12 cellular contexts compared by ENCODE assay signal in the genomic region with DNA sequence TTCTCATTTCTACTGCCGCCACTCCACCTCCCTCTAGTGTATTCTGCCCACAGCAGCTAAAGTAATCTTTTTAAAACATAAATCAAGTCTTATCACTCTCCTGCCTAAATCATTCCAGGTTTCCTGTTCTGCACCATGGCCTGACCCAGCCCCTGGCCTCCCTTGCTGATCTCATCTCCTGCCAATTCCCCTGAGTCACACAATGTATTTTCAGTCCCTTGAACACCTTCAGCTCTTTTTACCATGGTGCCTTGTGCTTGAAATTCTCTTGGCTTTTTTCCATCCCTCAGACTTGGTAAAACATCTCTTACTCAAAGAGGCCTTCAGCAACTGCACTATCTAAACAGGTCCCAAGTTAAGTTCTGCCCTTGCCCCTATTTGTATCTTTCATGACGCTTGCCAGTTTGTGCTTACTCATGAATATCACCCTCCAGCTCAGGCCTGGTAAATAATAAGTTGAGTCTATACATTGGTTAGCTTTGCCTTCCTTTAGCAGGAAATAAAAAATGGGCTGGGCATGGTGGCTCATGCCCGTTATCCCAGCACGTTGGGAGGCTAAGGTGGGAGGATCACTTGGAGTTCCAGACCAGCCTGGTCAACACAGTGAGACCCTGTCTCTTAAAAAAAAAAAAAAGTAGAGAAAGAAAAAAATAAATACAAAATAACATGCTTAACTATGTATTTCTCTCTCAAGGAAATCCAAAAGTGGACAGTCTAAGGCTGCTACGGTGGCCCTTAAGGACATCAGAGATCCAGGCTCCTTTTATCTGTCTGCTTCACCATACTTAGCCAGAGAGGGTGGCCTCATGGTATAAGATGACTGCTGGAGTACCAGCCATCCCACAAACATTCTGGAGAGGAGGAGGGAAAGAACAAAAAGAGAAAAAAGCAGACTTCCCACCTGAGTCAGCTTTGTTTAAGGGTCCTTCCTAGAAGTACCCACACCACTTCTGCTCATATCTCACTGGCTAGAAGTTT.
DNase-seq lines count a peak whose midpoint lies in the region; ATAC-seq, FAIRE-seq and TF ChIP-seq lines count a peak whose summit lies in the region.
"Had no signal": no experiment of that assay in that cellular context is flagged by ENCODE, and none has a peak within 500 bp of the region (broad histone marks: within the 10 kb centered on the region; RNA-seq: fewer than 3 reads in every experiment).

No MANE protein-coding gene starts in this region.

- H3K4me3 Mint-ChIP-seq in activated T-cell treated with anti-CD3 and anti-CD28 coated beads, Interleukin-2, amount 50 U/mL, for 24 hours, result no peak overlapping the region
- H3K4me3 Mint-ChIP-seq in activated T-cell treated with anti-CD3 and anti-CD28 coated beads, Interleukin-2, amount 50 U/mL, for 4 hours, result no peak overlapping the region
- H3K4me3 Mint-ChIP-seq in CD14-positive monocyte, result no peak overlapping the region
- H3K4me3 Mint-ChIP-seq: T-cell had no signal

- no peaks in the 10 kb centered on the region for H3K9me3 Mint-ChIP-seq in activated T-cell treated with anti-CD3 and anti-CD28 coated beads, Interleukin-2, amount 50 U/mL, for 24 hours
- no peaks in the 10 kb centered on the region for H3K9me3 Mint-ChIP-seq in activated T-cell treated with anti-CD3 and anti-CD28 coated beads, Interleukin-2, amount 50 U/mL, for 4 hours
- peaks cover 0 to 8% (median 3%) of the 10 kb centered on the region in 7 donors for H3K9me3 Mint-ChIP-seq in CD14-positive monocyte
- H3K9me3 Mint-ChIP-seq: T-cell had no signal

- no peak for DNase-seq in activated T-cell treated with anti-CD3 and anti-CD28 coated beads, Interleukin-2, amount 50 U/mL, for 24 hours
- DNase-seq in activated T-cell treated with anti-CD3 and anti-CD28 coated beads, Interleukin-2, amount 50 U/mL, for 4 hours, result no peak
- DNase-seq in K562 (ENCODE audit: extremely low read depth in 1 of 4, low spot score in 3 of 4), result peak in 2 of 4 experiments; percentile 21 to 29
- peak; percentile 70 for DNase-seq in keratinocyte (ENCODE audit: low read depth, low spot score)
- DNase-seq in ureter (ENCODE audit: low spot score), result peak; percentile 56
- no peak for DNase-seq in erythroblast (lab: John Stamatoyannopoulos, UW)
- DNase-seq in GF-D8 (lab: John Stamatoyannopoulos, UW), result no peak
- DNase-seq in CD14-positive monocyte (ENCODE audit: low spot score), result no peak
- DNase-seq: NCI-H187, T-cell had no signal

- peaks cover 3% of the 10 kb centered on the region for H3K4me1 Mint-ChIP-seq in activated T-cell treated with anti-CD3 and anti-CD28 coated beads, Interleukin-2, amount 50 U/mL, for 24 hours (ENCODE audit: low read depth)
- H3K4me1 Mint-ChIP-seq in activated T-cell treated with anti-CD3 and anti-CD28 coated beads, Interleukin-2, amount 50 U/mL, for 4 hours (ENCODE audit: low read depth), result peaks cover 3% of the 10 kb centered on the region
- H3K4me1 Mint-ChIP-seq in CD14-positive monocyte, result no peaks in the 10 kb centered on the region

- dilution Hi-C loops in keratinocyte (cut with MboI; ENCODE audit: extremely low pct_ligation_motif_present, low sequenced_read_pairs), result no loop called here

- H3K4me3 ChIP-seq in K562 (no peak overlapping the region), keratinocyte (ENCODE audit: control insufficient read depth in 2 of 3, extremely low read depth in 1 of 3, insufficient read depth in 2 of 3, low read depth in 1 of 3, low read length in 3 of 3) (no peak overlapping the region)

- no peaks in the 10 kb centered on the region; a peak in 1 of 5 replicates for H3K4me1 ChIP-seq in K562 (replicated peaks in 1 of 2; ENCODE audit: control insufficient read depth in 2 of 2, insufficient read depth in 2 of 2, low read length in 2 of 2)
- H3K4me1 ChIP-seq in keratinocyte (ENCODE audit: control insufficient read depth, extremely low read depth, insufficient read depth, low read length), result peaks cover 15% of the 10 kb centered on the region

- H3K36me3 ChIP-seq in K562 (ENCODE audit: control insufficient read depth, insufficient read depth, low read length), result peaks cover 60% of the 10 kb centered on the region
- peaks cover 15 to 16% of the 10 kb centered on the region in 2 experiments for H3K36me3 ChIP-seq in keratinocyte (ENCODE audit: control insufficient read depth in 2 of 2, extremely low read depth in 1 of 2, insufficient read depth in 2 of 2, low read length in 2 of 2)

- no peaks in the 10 kb centered on the region for H3K79me2 ChIP-seq in K562 (ENCODE audit: control insufficient read depth, insufficient read depth, low read length)
- no peaks in the 10 kb centered on the region for H3K79me2 ChIP-seq in keratinocyte (ENCODE audit: control insufficient read depth, insufficient read depth, low read length)

- no peak for TF ChIP-seq CTCF in K562 (IDR thresholded peaks at IDR 0.05 in 2 of 3, conservative IDR thresholded peaks at IDR 0.05 in 1 of 3; ENCODE audit: insufficient read depth in 2 of 3, low read depth in 1 of 3, low read length in 3 of 3)
- TF ChIP-seq CTCF in keratinocyte (optimal IDR thresholded peaks at IDR 0.05 in 1 of 3, IDR thresholded peaks at IDR 0.05 in 1 of 3, conservative IDR thresholded peaks at IDR 0.05 in 1 of 3; ENCODE audit: extremely low read depth in 1 of 3, insufficient read depth in 2 of 3, low read length in 3 of 3), result no peak
- TF ChIP-seq CTCF in CD14-positive monocyte (IDR thresholded peaks at IDR 0.05), result no peak

- H3K9me3 ChIP-seq in K562 (replicated peaks; ENCODE audit: control insufficient read depth, insufficient read depth, low read depth, low read length) (no peaks in the 10 kb centered on the region; the same call in 1 of the 2 replicates), keratinocyte (ENCODE audit: control insufficient read depth, low read depth, low read length) (peaks cover 3% of the 10 kb centered on the region)

- CTCF ChIA-PET in K562 (lab: Yijun Ruan, JAX; ENCODE audit: low intra/inter-chr PET ratio), result interaction anchor here (0.6 kb wide), 1 partner anchor 11 kb away, joined by 3 read pairs; no protein-coding TSS in a partner anchor

- in situ Hi-C loops in K562 (cut with MboI), result no loop called here

- no peaks in the 10 kb centered on the region for H3K27me3 Mint-ChIP-seq in activated T-cell treated with anti-CD3 and anti-CD28 coated beads, Interleukin-2, amount 50 U/mL, for 24 hours
- H3K27me3 Mint-ChIP-seq in activated T-cell treated with anti-CD3 and anti-CD28 coated beads, Interleukin-2, amount 50 U/mL, for 4 hours (ENCODE audit: low read depth), result no peaks in the 10 kb centered on the region
- H3K27me3 Mint-ChIP-seq in CD14-positive monocyte (ENCODE audit: low read depth in 3 of 3), result no peaks in the 10 kb centered on the region
- H3K27me3 Mint-ChIP-seq: T-cell had no signal

- H3K36me3 Mint-ChIP-seq in activated T-cell treated with anti-CD3 and anti-CD28 coated beads, Interleukin-2, amount 50 U/mL, for 24 hours (ENCODE audit: low read depth), result peaks cover 97% of the 10 kb centered on the region
- H3K36me3 Mint-ChIP-seq in activated T-cell treated with anti-CD3 and anti-CD28 coated beads, Interleukin-2, amount 50 U/mL, for 4 hours (ENCODE audit: insufficient read depth), result peaks cover 61% of the 10 kb centered on the region
- peaks cover 95 to 98% of the 10 kb centered on the region in 2 donors for H3K36me3 Mint-ChIP-seq in CD14-positive monocyte

- H3K9me1 ChIP-seq in K562 (ENCODE audit: control insufficient read depth, insufficient read depth, low read length), result no peaks in the 10 kb centered on the region
- H3K9me1 ChIP-seq in keratinocyte (ENCODE audit: control insufficient read depth, extremely low read depth, insufficient read depth, low read length), result peaks cover 2% of the 10 kb centered on the region

- WGBS in K562 (ENCODE audit: insufficient coverage, low coverage, missing lambda C conversion rate), result 85% methylated on average over 5 of the region's 5 CpGs

- FAIRE-seq in K562 (lab: Jason Lieb, UNC), result peak; percentile 19
- FAIRE-seq in keratinocyte (lab: Jason Lieb, UNC), result peak; percentile 85
- FAIRE-seq: GM18507 had no signal

- H3K4me2 ChIP-seq in K562 (ENCODE audit: insufficient read depth, low read length) (no peak overlapping the region), keratinocyte (ENCODE audit: control insufficient read depth, extremely low read depth, insufficient read depth, low read depth, low read length) (peak overlapping the region; percentile 39)

- 0 out of 2 replicates have a peak, but pooled peaks have one; percentile 17 for TF ChIP-seq EP300 in K562 (IDR thresholded peaks at IDR 0.05; ENCODE audit: low read length)

- no peak for ATAC-seq in activated T-cell treated with anti-CD3 and anti-CD28 coated beads, Interleukin-2, amount 50 U/mL, for 4 hours
- peak; percentile 43; the same call in 1 of the 3 replicates for ATAC-seq in K562
- ATAC-seq: T-cell had no signal

- TF ChIP-seq RAD21 in K562 (CRISPR knock-in tag; conservative IDR thresholded peaks at IDR 0.05 in 1 of 2, IDR thresholded peaks at IDR 0.05 in 1 of 2), result no peak

- intact Hi-C loops in K562 (cut with micrococcal nuclease), result loop anchor here (10.0 kb wide), 1 partner anchor 111 kb away; no protein-coding TSS in a partner anchor
- intact Hi-C loops in CD14-positive monocyte (cut with micrococcal nuclease), result no loop called here

- H4K20me1 ChIP-seq in K562 (replicated peaks; ENCODE audit: control insufficient read depth, insufficient read depth, low read length) (no peaks in the 10 kb centered on the region), keratinocyte (ENCODE audit: control insufficient read depth, extremely low read depth, insufficient read depth, low read length) (no peaks in the 10 kb centered on the region)

- H2AFZ ChIP-seq in K562 (ENCODE audit: low read depth, low read length) (no peak overlapping the region), keratinocyte (ENCODE audit: control insufficient read depth, low read length) (no peak overlapping the region)

- peak overlapping the region; percentile 47 for H3K27ac Mint-ChIP-seq in activated T-cell treated with anti-CD3 and anti-CD28 coated beads, Interleukin-2, amount 50 U/mL, for 24 hours
- H3K27ac Mint-ChIP-seq in CD14-positive monocyte, result peak overlapping the region in 2 of 7 donors; percentile 4 to 13
- H3K27ac Mint-ChIP-seq: T-cell had no signal

- H3K27ac ChIP-seq in K562 (ENCODE audit: extremely low read depth, low read depth, low read length) (no peak overlapping the region), keratinocyte (ENCODE audit: control insufficient read depth, insufficient read depth, low read length) (peak overlapping the region; percentile 45)
- H3K27ac ChIP-seq: 22Rv1 had no signal

- TF ChIP-seq POLR2A in K562 (conservative IDR thresholded peaks at IDR 0.05), result no peak
- no peak for TF ChIP-seq POLR2A in erythroblast (IDR thresholded peaks at IDR 0.05; ENCODE audit: low read length)

- POLR2A ChIA-PET in K562 (lab: Yijun Ruan, JAX), result interaction anchor here (0.7 kb wide), 1 partner anchor 54 kb away, joined by 3 read pairs; no protein-coding TSS in a partner anchor

- H3K27me3 ChIP-seq in K562 (ENCODE audit: control insufficient read depth in 2 of 2, insufficient read depth in 2 of 2, low read length in 2 of 2) (no peaks in the 10 kb centered on the region), keratinocyte (ENCODE audit: control insufficient read depth, extremely low read depth, insufficient read depth, low read length) (no peaks in the 10 kb centered on the region)

- no TSS peak for BruUV-seq in K562 (replicated peaks; lab: Mats Ljungman, UMichigan)

- H3K9ac ChIP-seq in K562 (ENCODE audit: insufficient read depth in 1 of 2, low read depth in 2 of 2, low read length in 2 of 2), result no peak overlapping the region
- H3K9ac ChIP-seq in keratinocyte (ENCODE audit: control insufficient read depth, extremely low read depth, insufficient read depth, low read length), result no peak overlapping the region

Comparison
In these comparisons a context has a peak if more than half of its experiments do, and no peak if none do; other contexts are left out.
1. DNase-seq: peak in keratinocyte (single experiment) and ureter (single experiment); none in activated T-cell treated with anti-CD3 and anti-CD28 coated beads, Interleukin-2, amount 50 U/mL, for 24 hours (single experiment), activated T-cell treated with anti-CD3 and anti-CD28 coated beads, Interleukin-2, amount 50 U/mL, for 4 hours (single experiment), erythroblast (0 of 2), GF-D8 (single experiment) and CD14-positive monocyte (single experiment).